In the genomic region with DNA sequence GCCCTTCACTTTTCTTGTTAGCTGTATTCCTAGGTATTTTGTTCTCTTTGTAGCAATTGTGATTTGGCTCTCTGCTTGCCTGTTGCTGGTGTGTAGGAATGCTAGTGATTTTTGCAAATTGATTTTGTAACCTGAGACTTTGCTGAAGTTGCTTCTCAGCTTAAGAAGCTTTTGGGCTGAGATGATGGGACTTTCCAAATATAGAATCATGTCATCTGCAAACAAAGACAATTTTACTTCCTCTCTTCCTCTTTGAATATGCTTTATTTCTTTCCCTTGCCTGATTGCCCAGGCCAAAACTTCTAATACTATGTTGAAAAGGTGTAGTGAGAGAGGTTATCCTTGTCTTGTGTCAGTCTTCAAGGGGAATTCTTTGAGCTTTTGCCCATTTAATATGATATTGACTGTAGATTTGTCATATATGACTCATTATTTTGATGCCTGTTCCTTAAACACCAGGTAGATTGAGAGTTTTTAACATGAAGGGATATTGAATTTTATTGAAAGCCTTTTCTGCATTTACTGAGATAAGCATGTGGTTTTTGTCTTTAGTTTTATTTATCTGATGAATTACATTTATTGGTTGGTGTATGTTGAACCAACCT, we compare ENCODE assay signal across 15 cellular contexts. TPM values are rescaled to one million over a fixed set of nuclear protein-coding genes. Genes with fewer than 3 reads are reported as not detected.
A peak's percentile ranks its signal among the peaks of the same experiment; 100 is the strongest.
DNase-seq lines count a peak whose midpoint lies in the region; ATAC-seq, FAIRE-seq and TF ChIP-seq lines count a peak whose summit lies in the region.
"Had no signal": no experiment of that assay in that cellular context is flagged by ENCODE, and none has a peak within 500 bp of the region (broad histone marks: within the 10 kb centered on the region; RNA-seq: fewer than 3 reads in every experiment).

No MANE protein-coding gene starts in this region.

- TF ChIP-seq EP300 in GM12878 (IDR thresholded peaks at IDR 0.05; ENCODE audit: borderline replicate concordance in 1 of 2, control insufficient read depth in 1 of 2, low read depth in 2 of 2, low read length in 2 of 2), result no peak

- no peaks in the 10 kb centered on the region for H3K36me3 ChIP-seq in GM12878 (ENCODE audit: control insufficient read depth in 2 of 2, insufficient read depth in 2 of 2, low read length in 1 of 2)
- H3K36me3 ChIP-seq: left ventricle myocardium inferior had no signal

- peaks cover 27% of the 10 kb centered on the region for H3K9me3 Mint-ChIP-seq in activated naive CD4-positive, alpha-beta T cell treated with anti-CD3 and anti-CD28 coated beads, Interleukin-2, amount 10 ng/mL, durations not matched to agents 7 days and 5 days
- peaks cover 19% of the 10 kb centered on the region in 2 donors for H3K9me3 Mint-ChIP-seq in stimulated activated naive B cell treated with anti-CD40 and anti-IgM and Interleukin-4, amounts not matched to agents 10 μg/mL and 1 μg/mL and 100 μg/mL, for 72 hours
- no peaks in the 10 kb centered on the region for H3K9me3 Mint-ChIP-seq in HFFc6

- POLR2A ChIA-PET in GM12878 (lab: Charles Lee), result no interaction called here

- intact Hi-C loops in GM12878 (cut with micrococcal nuclease; ENCODE audit: unreplicated experiment), result no loop called here

- peak overlapping the region; percentile 70 for H3K27ac Mint-ChIP-seq in activated naive CD4-positive, alpha-beta T cell treated with anti-CD3 and anti-CD28 coated beads, Interleukin-2, amount 10 ng/mL, durations not matched to agents 7 days and 5 days
- peak overlapping the region; percentile 86 for H3K27ac Mint-ChIP-seq in stimulated activated naive B cell treated with anti-CD40 and anti-IgM and Interleukin-4, amounts not matched to agents 10 μg/mL and 1 μg/mL and 100 μg/mL, for 72 hours
- no peak overlapping the region for H3K27ac Mint-ChIP-seq in HFFc6

- no peak for TF ChIP-seq POLR2A in GM12878 (IDR thresholded peaks at IDR 0.05; ENCODE audit: low read depth, low read length)

- H3K4me2 ChIP-seq in GM12878 (ENCODE audit: control insufficient read depth, insufficient read depth), result no peak overlapping the region

- H3K27me3 ChIP-seq in GM12878 (replicated peaks in 1 of 2; ENCODE audit: control insufficient read depth in 2 of 2, insufficient read depth in 2 of 2, low read length in 1 of 2), result peaks cover 0 to 2% of the 10 kb centered on the region in 2 experiments; a peak in 1 of 4 replicates

- FAIRE-seq in GM12878 (lab: Jason Lieb, UNC), result no peak

- TF ChIP-seq CTCF in GM12878 (IDR thresholded peaks at IDR 0.05 in 2 of 3, conservative IDR thresholded peaks at IDR 0.05 in 1 of 3; ENCODE audit: control insufficient read depth in 2 of 3, extremely low read depth in 1 of 3, insufficient read depth in 1 of 3, low read depth in 3 of 3, low read length in 3 of 3) (no peak), HFFc6 (IDR thresholded peaks at IDR 0.05) (no peak)

- DNase-seq in activated naive CD4-positive, alpha-beta T cell treated with anti-CD3 and anti-CD28 coated beads, Interleukin-2, amount 10 ng/mL, durations not matched to agents 7 days and 5 days, result no peak
- DNase-seq in activated naive CD4-positive, alpha-beta T cell treated with Interleukin-2 at 50 U/mL for 16 hours, result no peak
- DNase-seq in NAMALWA (ENCODE audit: low spot score) (peak; percentile 37), GM12878 (ENCODE audit: low read depth, low spot score) (no peak), NCI-H128 (lab: John Stamatoyannopoulos, UW; ENCODE audit: unreplicated experiment) (no peak), HFFc6 (no peak)
- no peak for DNase-seq in stimulated activated naive B cell treated with anti-CD40 and anti-IgM and Interleukin-4, amounts not matched to agents 10 μg/mL and 1 μg/mL and 100 μg/mL, for 72 hours
- no peak for DNase-seq in central memory CD4-positive, alpha-beta T cell
- DNase-seq: dermis blood vessel endothelial cell, left ventricle myocardium inferior, NCI-H1105 treated with DMSO at 0.1 percent for 48 hours, NCI-H510A had no signal

- H3K27ac ChIP-seq in GM12878 (ENCODE audit: control insufficient read depth, insufficient read depth), result 0 out of 2 replicates have a peak overlapping the region, but pooled peaks have one; percentile 15
- H3K27ac ChIP-seq: left ventricle myocardium inferior had no signal

- no peak overlapping the region for H2AFZ ChIP-seq in GM12878 (ENCODE audit: control insufficient read depth, low read depth, low read length)

- in situ Hi-C loops in GM12878 (cut with MboI), result loop anchor here (5.0 kb wide), 1 partner anchor 69 kb away; no protein-coding TSS in a partner anchor

- ATAC-seq in GM12878, result no peak
- peak in 1 of 2 donors; percentile 14 for ATAC-seq in stimulated activated naive B cell treated with anti-CD40 and anti-IgM and Interleukin-4, amounts not matched to agents 10 μg/mL and 1 μg/mL and 100 μg/mL, for 72 hours (replicated peaks)

- RAD21 ChIA-PET in GM12878 (lab: Charles Lee; ENCODE audit: unreplicated experiment), result interaction anchor here (3.4 to 4.8 kb wide), 2 partner anchors 66 to 73 kb away, joined by 12 to 32 read pairs; no protein-coding TSS in a partner anchor

- SMC1A ChIA-PET in GM12878 (lab: Charles Lee; ENCODE audit: uncharacterized antibody, unreplicated experiment), result interaction anchor here (0.8 to 7.8 kb wide), 7 partner anchors 11 to 71 kb away, joined by 3 to 100 read pairs (median 5); no protein-coding TSS in a partner anchor

- H3K27me3 Mint-ChIP-seq in activated naive CD4-positive, alpha-beta T cell treated with anti-CD3 and anti-CD28 coated beads, Interleukin-2, amount 10 ng/mL, durations not matched to agents 7 days and 5 days, result no peaks in the 10 kb centered on the region
- H3K27me3 Mint-ChIP-seq in stimulated activated naive B cell treated with anti-CD40 and anti-IgM and Interleukin-4, amounts not matched to agents 10 μg/mL and 1 μg/mL and 100 μg/mL, for 72 hours, result no peaks in the 10 kb centered on the region
- H3K27me3 Mint-ChIP-seq in HFFc6 (ENCODE audit: insufficient read depth), result peaks cover 7% of the 10 kb centered on the region; the same call in 1 of the 2 replicates

- H3K4me3 ChIP-seq in GM12878, result no peak overlapping the region
- H3K4me3 ChIP-seq: left ventricle myocardium inferior had no signal

- CTCF ChIA-PET in activated naive CD4-positive, alpha-beta T cell treated with anti-CD3 and anti-CD28 coated beads, Interleukin-2, amount 10 ng/mL, durations not matched to agents 7 days and 5 days (lab: Charles Lee), result interaction anchor here (1.1 to 6.7 kb wide), 3 partner anchors 25 to 72 kb away, joined by 4 to 83 read pairs (median 15); no protein-coding TSS in a partner anchor
- CTCF ChIA-PET in GM12878 (lab: Yijun Ruan, JAX), result interaction anchor here (1.0 to 9.0 kb wide), 12 partner anchors 9 to 373 kb away, joined by 3 to 159 read pairs (median 4); no protein-coding TSS in a partner anchor

- H3K4me1 Mint-ChIP-seq in activated naive CD4-positive, alpha-beta T cell treated with anti-CD3 and anti-CD28 coated beads, Interleukin-2, amount 10 ng/mL, durations not matched to agents 7 days and 5 days, result peaks cover 74% of the 10 kb centered on the region
- peaks cover 63 to 84% of the 10 kb centered on the region in 2 donors for H3K4me1 Mint-ChIP-seq in stimulated activated naive B cell treated with anti-CD40 and anti-IgM and Interleukin-4, amounts not matched to agents 10 μg/mL and 1 μg/mL and 100 μg/mL, for 72 hours
- H3K4me1 Mint-ChIP-seq in HFFc6 (ENCODE audit: low read depth), result no peaks in the 10 kb centered on the region; the same call in 1 of the 2 replicates

- TF ChIP-seq RAD21 in GM12878 (IDR thresholded peaks at IDR 0.05; ENCODE audit: insufficient read depth, low read depth, low read length), result no peak

- BruUV-seq in GM12878 (replicated peaks; lab: Mats Ljungman, UMichigan), result no TSS peak

- H4K20me1 ChIP-seq in GM12878 (ENCODE audit: control insufficient read depth, insufficient read depth), result no peaks in the 10 kb centered on the region

- H3K4me1 ChIP-seq in GM12878 (ENCODE audit: control insufficient read depth, insufficient read depth, low read length), result peaks cover 55% of the 10 kb centered on the region
- H3K4me1 ChIP-seq: left ventricle myocardium inferior had no signal

- peaks cover 47% of the 10 kb centered on the region for H3K36me3 Mint-ChIP-seq in activated naive CD4-positive, alpha-beta T cell treated with anti-CD3 and anti-CD28 coated beads, Interleukin-2, amount 10 ng/mL, durations not matched to agents 7 days and 5 days
- peaks cover 55 to 73% of the 10 kb centered on the region in 2 donors for H3K36me3 Mint-ChIP-seq in stimulated activated naive B cell treated with anti-CD40 and anti-IgM and Interleukin-4, amounts not matched to agents 10 μg/mL and 1 μg/mL and 100 μg/mL, for 72 hours
- no peaks in the 10 kb centered on the region for H3K36me3 Mint-ChIP-seq in HFFc6 (ENCODE audit: low read depth)

- no peak overlapping the region for H3K4me3 Mint-ChIP-seq in activated naive CD4-positive, alpha-beta T cell treated with anti-CD3 and anti-CD28 coated beads, Interleukin-2, amount 10 ng/mL, durations not matched to agents 7 days and 5 days
- peak overlapping the region; percentile 25 to 33 for H3K4me3 Mint-ChIP-seq in stimulated activated naive B cell treated with anti-CD40 and anti-IgM and Interleukin-4, amounts not matched to agents 10 μg/mL and 1 μg/mL and 100 μg/mL, for 72 hours
- H3K4me3 Mint-ChIP-seq in HFFc6, result no peak overlapping the region

- H3K79me2 ChIP-seq in GM12878 (ENCODE audit: control insufficient read depth, insufficient read depth, low read length), result peaks cover 2% of the 10 kb centered on the region

- no peak overlapping the region for H3K9ac ChIP-seq in GM12878 (ENCODE audit: control insufficient read depth, insufficient read depth, low read length)

- H3K9me3 ChIP-seq in GM12878 (replicated peaks; ENCODE audit: control insufficient read depth, insufficient read depth, low read length), result peaks cover 4% of the 10 kb centered on the region

RNA-seq across cellular contexts. Expression of a gene that starts 26.7 kb away (rescaled TPM):
- 0.92 and 0.98 TPM in 2 replicates for total RNA-seq in GM12878 (2013; cell fraction: nucleolus; rRNA removed)
- total RNA-seq in GM12878 (2014; rRNA removed) (25.0 and 25.9 TPM in 2 replicates), GM12878 (2014; rRNA removed; fragmentation: Illumina TruSeq; extraction: Trizol) (43.7 and 44.2 TPM in 2 replicates), GM12878 (2021) (29.0 and 33.6 TPM in 2 replicates)
- polyA plus RNA-seq in GM12878 (2011; ENCODE audit: low read depth), result 95.5 TPM
- polyA plus RNA-seq in GM12878 (2011; rRNA removed) (4.6 and 7.9 TPM in 2 replicates), GM12878 (2014; fragmentation: Illumina TruSeq; extraction: Trizol) (48.6 and 53.9 TPM in 2 replicates), GM12878 (2014; fragmentation: Nextera tagmentation; extraction: Ambion mirVana) (10 to 100 TPM; 53.3 to 56.5 TPM), GM12878 (2014; rRNA removed) (35.7 and 37.8 TPM in 2 replicates), GM12878 (2016; fragmentation: Nextera tagmentation; extraction: Ambion mirVana) (10 to 100 TPM; 50.9 to 52.9 TPM)
- 1.9 and 2.1 TPM in 2 replicates for polyA plus RNA-seq in GM12878 (2011; cell fraction: cytosol; rRNA removed)
- 1.6 and 3.5 TPM in 2 replicates for polyA plus RNA-seq in GM12878 (2011; cell fraction: nucleus; rRNA removed)
- polyA plus RNA-seq in GM12878 (2012), result 87.0 and 87.9 TPM in 2 replicates
- polyA minus RNA-seq in GM12878 (2011; rRNA and poly(A)+ RNA removed), result 0.88 and 2.4 TPM in 2 replicates
- 2.4 TPM in 1 of 2 replicates, not detected in the other for polyA minus RNA-seq in GM12878 (2011; cell fraction: cytosol; rRNA and poly(A)+ RNA removed)
- polyA minus RNA-seq in GM12878 (2011; cell fraction: nucleus; rRNA and poly(A)+ RNA removed), result 1.8 and 3.0 TPM in 2 replicates
- not detected for total RNA-seq in HFFc6 (2021; fragmentation: NEBNext Ultra II Directional; extraction: Animal tissue kit (Norgen Biotek cat#: 25700))
- total RNA-seq: dermis blood vessel endothelial cell, left ventricle myocardium inferior, renal cortical epithelial cell, RPMI7951 had no signal
- polyA plus RNA-seq: neural cell had no signal

RNA-seq across cellular contexts. Expression of a gene that starts 36.7 kb away (rescaled TPM):
- total RNA-seq in GM12878 (2013; cell fraction: nucleolus; rRNA removed), result 3.9 and 5.2 TPM in 2 replicates
- total RNA-seq in GM12878 (2014; rRNA removed) (14.9 and 16.1 TPM in 2 replicates), GM12878 (2014; rRNA removed; fragmentation: Illumina TruSeq; extraction: Trizol) (14.4 and 16.2 TPM in 2 replicates), GM12878 (2021) (15.4 and 15.5 TPM in 2 replicates)
- 121 TPM for polyA plus RNA-seq in GM12878 (2011; ENCODE audit: low read depth)
- polyA plus RNA-seq in GM12878 (2011; rRNA removed) (4.6 and 6.2 TPM in 2 replicates), GM12878 (2014; fragmentation: Illumina TruSeq; extraction: Trizol) (16.5 and 29.1 TPM in 2 replicates), GM12878 (2014; fragmentation: Nextera tagmentation; extraction: Ambion mirVana) (10 to 100 TPM; 29.8 TPM), GM12878 (2014; rRNA removed) (14.8 and 14.9 TPM in 2 replicates), GM12878 (2016; fragmentation: Nextera tagmentation; extraction: Ambion mirVana) (10 to 100 TPM; 25.4 to 27.5 TPM)
- polyA plus RNA-seq in GM12878 (2011; cell fraction: cytosol; rRNA removed), result 1.0 and 1.9 TPM in 2 replicates
- 4.2 and 4.5 TPM in 2 replicates for polyA plus RNA-seq in GM12878 (2011; cell fraction: nucleus; rRNA removed)
- 76.6 and 111 TPM in 2 replicates for polyA plus RNA-seq in GM12878 (2012)
- 3.1 and 3.8 TPM in 2 replicates for polyA minus RNA-seq in GM12878 (2011; rRNA and poly(A)+ RNA removed)
- polyA minus RNA-seq in GM12878 (2011; cell fraction: cytosol; rRNA and poly(A)+ RNA removed), result 1.4 and 1.5 TPM in 2 replicates
- 1.3 and 3.0 TPM in 2 replicates for polyA minus RNA-seq in GM12878 (2011; cell fraction: nucleus; rRNA and poly(A)+ RNA removed)
- total RNA-seq in HFFc6 (2021; fragmentation: NEBNext Ultra II Directional; extraction: Animal tissue kit (Norgen Biotek cat#: 25700)), result 1 to 10 TPM; 1.1 to 1.9 (median 1.5) TPM

RNA-seq across cellular contexts. Expression of a gene that starts 54.5 kb away (rescaled TPM):
- 224 and 241 TPM in 2 replicates for total RNA-seq in GM12878 (2013; cell fraction: nucleolus; rRNA removed)
- total RNA-seq in GM12878 (2014; rRNA removed) (15.0 and 23.3 TPM in 2 replicates), GM12878 (2014; rRNA removed; fragmentation: Illumina TruSeq; extraction: Trizol) (18.2 and 21.8 TPM in 2 replicates), GM12878 (2021) (10.8 and 12.4 TPM in 2 replicates)
- polyA plus RNA-seq in GM12878 (2011; ENCODE audit: low read depth), result 20.1 TPM
- polyA plus RNA-seq in GM12878 (2011; rRNA removed) (156 and 338 TPM in 2 replicates), GM12878 (2014; fragmentation: Illumina TruSeq; extraction: Trizol) (10.3 and 22.3 TPM in 2 replicates), GM12878 (2014; fragmentation: Nextera tagmentation; extraction: Ambion mirVana) (10 to 100 TPM; 32.9 to 55.7 TPM), GM12878 (2014; rRNA removed) (7.9 and 15.0 TPM in 2 replicates), GM12878 (2016; fragmentation: Nextera tagmentation; extraction: Ambion mirVana) (1 to 10 TPM; 7.3 to 8.0 TPM)
- 40.2 and 51.7 TPM in 2 replicates for polyA plus RNA-seq in GM12878 (2011; cell fraction: cytosol; rRNA removed)
- polyA plus RNA-seq in GM12878 (2011; cell fraction: nucleus; rRNA removed), result 75.4 and 142 TPM in 2 replicates
- 23.3 and 64.7 TPM in 2 replicates for polyA plus RNA-seq in GM12878 (2012)
- polyA minus RNA-seq in GM12878 (2011; rRNA and poly(A)+ RNA removed), result 172 and 240 TPM in 2 replicates
- 37.4 and 42.2 TPM in 2 replicates for polyA minus RNA-seq in GM12878 (2011; cell fraction: cytosol; rRNA and poly(A)+ RNA removed)
- polyA minus RNA-seq in GM12878 (2011; cell fraction: nucleus; rRNA and poly(A)+ RNA removed), result 166 and 176 TPM in 2 replicates
- not detected for total RNA-seq in HFFc6 (2021; fragmentation: NEBNext Ultra II Directional; extraction: Animal tissue kit (Norgen Biotek cat#: 25700))
- total RNA-seq: RPMI7951 had no signal

Comparison
In these comparisons a context has a peak if more than half of its experiments do, and no peak if none do; other contexts are left out.
1. H3K4me3 Mint-ChIP-seq: peak in stimulated activated naive B cell treated with anti-CD40 and anti-IgM and Interleukin-4, amounts not matched to agents 10 μg/mL and 1 μg/mL and 100 μg/mL, for 72 hours (2 of 2); none in activated naive CD4-positive, alpha-beta T cell treated with anti-CD3 and anti-CD28 coated beads, Interleukin-2, amount 10 ng/mL, durations not matched to agents 7 days and 5 days (single experiment) and HFFc6 (single experiment).
2. RNA of a gene that starts 54.5 kb away (total RNA-seq): 10.8 to 241 TPM in GM12878; not detected in HFFc6; every median in the first group is over 10 times any median in the second.